In genomic region chr13:97141564-97142005, GRCh38 we compare ENCODE assay signal across 8 cellular contexts.
DNase-seq lines count a peak whose midpoint lies in the region; ATAC-seq lines count a peak whose summit lies in the region.

No MANE protein-coding gene starts in this region.

- H3K36me3 Mint-ChIP-seq in effector memory CD8-positive, alpha-beta T cell (ENCODE audit: insufficient read depth), result no peaks in the 10 kb centered on the region

- peak overlapping the region in 1 of 2 donors; percentile 15 for H3K4me3 Mint-ChIP-seq in effector memory CD8-positive, alpha-beta T cell

- H3K4me1 Mint-ChIP-seq in effector memory CD8-positive, alpha-beta T cell (ENCODE audit: low read depth in 2 of 2), result peaks cover 3 to 5% of the 10 kb centered on the region in 2 donors

- H3K9me3 Mint-ChIP-seq in effector memory CD8-positive, alpha-beta T cell, result no peaks in the 10 kb centered on the region

- ATAC-seq in GM19351 (IDR thresholded peaks at IDR 0.05; ENCODE audit: unreplicated experiment), result peak; percentile 92
- ATAC-seq in HG03196 (IDR thresholded peaks at IDR 0.05; ENCODE audit: unreplicated experiment), result peak; percentile 97
- ATAC-seq in effector memory CD8-positive, alpha-beta T cell (replicated peaks), result no peak

- H3K27me3 Mint-ChIP-seq in effector memory CD8-positive, alpha-beta T cell, result peaks cover 16 to 17% of the 10 kb centered on the region in 2 donors

- peak; percentile 28 for DNase-seq in D341Med (ENCODE audit: low spot score)
- DNase-seq in NCI-H748 treated with DMSO at 0.1 percent for 48 hours (lab: John Stamatoyannopoulos, UW), result peak; percentile 82
- peak; percentile 83 for DNase-seq in dedifferentiated amniotic fluid mesenchymal stem cell (ENCODE audit: extremely low spot score)
- DNase-seq in lung microvascular endothelial cell (ENCODE audit: low read depth in 2 of 2), result peak; percentile 74 to 92
- DNase-seq in putamen (ENCODE audit: low spot score), result no peak
- DNase-seq in effector memory CD8-positive, alpha-beta T cell, result no peak

- H3K27ac Mint-ChIP-seq in effector memory CD8-positive, alpha-beta T cell, result no peak overlapping the region

Comparison
In these comparisons a context has a peak if more than half of its experiments do, and no peak if none do; other contexts are left out.
1. DNase-seq: peak in D341Med (single experiment), NCI-H748 treated with DMSO at 0.1 percent for 48 hours (single experiment), dedifferentiated amniotic fluid mesenchymal stem cell (single experiment) and lung microvascular endothelial cell (2 of 2); none in putamen (single experiment) and effector memory CD8-positive, alpha-beta T cell (0 of 3).